In genomic region chr14:21268612-21269251, GRCh38 we compare ENCODE assay signal across 8 cellular contexts. TPM values are rescaled to one million over a fixed set of nuclear protein-coding genes. Genes with fewer than 3 reads are reported as not detected.
DNase-seq lines count a peak whose midpoint lies in the region; ATAC-seq, FAIRE-seq and TF ChIP-seq lines count a peak whose summit lies in the region.

No MANE protein-coding gene starts in this region.

- H3K79me2 ChIP-seq in H1 (ENCODE audit: control insufficient read depth in 1 of 2, insufficient read depth in 2 of 2, low read length in 2 of 2): peaks cover 48 to 56% of the 10 kb centered on the region in 2 experiments

- no peak for TF ChIP-seq CTCF in H1 (IDR thresholded peaks at IDR 0.05; ENCODE audit: control extremely low read depth in 1 of 3, insufficient read depth in 1 of 3, low read depth in 1 of 3, low read length in 3 of 3)

- H3K4me3 ChIP-seq in H1 (ENCODE audit: extremely low read depth in 1 of 4, insufficient read depth in 2 of 4, low read depth in 3 of 4, low read length in 4 of 4) (peak overlapping the region; percentile 81 to 100 (median 100)), muscle layer of duodenum (ENCODE audit: low read depth in 1 of 2, low read length in 2 of 2) (peak overlapping the region; percentile 95 to 98)

- H3K4me3 Mint-ChIP-seq in T-helper 1 cell treated with Interleukin-12 subunit alpha and Interleukin-12 subunit beta and Interleukin-4 antibody, amounts not matched to agents 30 μg/mL and 1 μg/mL, for 36 hours: peak overlapping the region; percentile 100

- H3K27ac ChIP-seq in H1 (ENCODE audit: low read depth, low read length) (peak overlapping the region; percentile 99), muscle layer of duodenum (ENCODE audit: low read length) (peak overlapping the region; percentile 99)

- H3K9me3 Mint-ChIP-seq in T-helper 1 cell treated with Interleukin-12 subunit alpha and Interleukin-12 subunit beta and Interleukin-4 antibody, amounts not matched to agents 30 μg/mL and 1 μg/mL, for 36 hours: no peaks in the 10 kb centered on the region

- H2BK15ac ChIP-seq in H1 (ENCODE audit: low read length): no peak overlapping the region

- peak overlapping the region; percentile 84 for H4K91ac ChIP-seq in H1 (replicated peaks; ENCODE audit: insufficient read length, low read length)

- POLR2A ChIA-PET in H1 (lab: Charles Lee; ENCODE audit: partially characterized antibody): interaction anchor here (0.9 to 17.3 kb wide), 9 partner anchors 9 to 71 kb away, joined by 4 to 836 read pairs (median 9); no protein-coding TSS in a partner anchor

- H3K36me3 ChIP-seq in H1 (ENCODE audit: control insufficient read depth in 2 of 4, insufficient read depth in 4 of 4, low read length in 3 of 4) (peaks cover 14 to 50% (median 33%) of the 10 kb centered on the region in 4 experiments), muscle layer of duodenum (ENCODE audit: control insufficient read depth in 1 of 2, insufficient read depth in 2 of 2, low read length in 2 of 2) (peaks cover 16 to 27% of the 10 kb centered on the region in 2 donors)

- TF ChIP-seq RAD21 in H1 (IDR thresholded peaks at IDR 0.05 in 1 of 2, conservative IDR thresholded peaks at IDR 0.05 in 1 of 2; ENCODE audit: low read depth in 2 of 2, low read length in 2 of 2): no peak

- H3K4me1 ChIP-seq in H1 (replicated peaks in 1 of 4; ENCODE audit: control insufficient read depth in 3 of 4, insufficient read depth in 4 of 4, low read length in 3 of 4) (peaks cover 2 to 9% (median 3%) of the 10 kb centered on the region in 4 experiments; a peak in 5 of 7 replicates), muscle layer of duodenum (ENCODE audit: control insufficient read depth in 1 of 2, insufficient read depth in 2 of 2, low read length in 2 of 2) (peaks cover 16 to 42% of the 10 kb centered on the region in 2 donors)

- H3K18ac ChIP-seq in H1 (ENCODE audit: extremely low read depth, low read length): peak overlapping the region; percentile 39

- peak overlapping the region; percentile 66 to 83 for H3K4me2 ChIP-seq in H1 (ENCODE audit: insufficient read depth in 1 of 2, low read depth in 2 of 2, low read length in 2 of 2)

- DNase-seq in DMS 273 (lab: John Stamatoyannopoulos, UW; ENCODE audit: unreplicated experiment): peak; percentile 81
- DNase-seq in DMS 273 treated with DMSO at 0.1 percent for 48 hours (lab: John Stamatoyannopoulos, UW): no peak
- DNase-seq in M059J (ENCODE audit: low read depth): peak; percentile 56
- DNase-seq in H1 (ENCODE audit: low read depth in 1 of 2, low spot score in 2 of 2): no peak

- no peak for ATAC-seq in GM19351 (IDR thresholded peaks at IDR 0.05; ENCODE audit: unreplicated experiment)
- no peak for ATAC-seq in GM18861 (IDR thresholded peaks at IDR 0.05; ENCODE audit: unreplicated experiment)

- H3K23ac ChIP-seq in H1 (ENCODE audit: insufficient read length): no peak overlapping the region

- peak overlapping the region; percentile 74 for H3K14ac ChIP-seq in H1 (ENCODE audit: insufficient read length)

- H2BK120ac ChIP-seq in H1 (replicated peaks; ENCODE audit: low read depth, low read length): no peak overlapping the region

- H3K4me1 Mint-ChIP-seq in T-helper 1 cell treated with Interleukin-12 subunit alpha and Interleukin-12 subunit beta and Interleukin-4 antibody, amounts not matched to agents 30 μg/mL and 1 μg/mL, for 36 hours (ENCODE audit: low read depth): peaks cover 41% of the 10 kb centered on the region

- H3K79me1 ChIP-seq in H1 (ENCODE audit: low read depth, low read length): no peaks in the 10 kb centered on the region

- TF ChIP-seq POLR2A in H1 (IDR thresholded peaks at IDR 0.05; ENCODE audit: control extremely low read depth in 1 of 2, low read depth in 2 of 2, low read length in 2 of 2): no peak; a peak in 1 of 3 replicates

- peak overlapping the region; percentile 0 for H3K4ac ChIP-seq in H1 (replicated peaks; ENCODE audit: insufficient read length, low read depth, low read length)

- no peak overlapping the region for H2BK20ac ChIP-seq in H1 (ENCODE audit: low read length)

- H2BK12ac ChIP-seq in H1 (ENCODE audit: low read depth, low read length): peak overlapping the region; percentile 95; the same call in 1 of the 2 replicates

- CTCF ChIA-PET in H1 (lab: Charles Lee; ENCODE audit: partially characterized antibody): no interaction called here

- H3K27me3 ChIP-seq in H1 (replicated peaks in 1 of 4; ENCODE audit: control insufficient read depth in 3 of 4, extremely low read depth in 1 of 4, insufficient read depth in 3 of 4, low read length in 3 of 4) (no peaks in the 10 kb centered on the region), muscle layer of duodenum (ENCODE audit: low read depth, low read length) (no peaks in the 10 kb centered on the region)

- peak overlapping the region; percentile 99; the same call in 1 of the 2 replicates for H2AK5ac ChIP-seq in H1 (ENCODE audit: low read depth, low read length)

- no peak for FAIRE-seq in H1 (lab: Jason Lieb, UNC)

- H4K8ac ChIP-seq in H1 (ENCODE audit: extremely low read depth, insufficient read depth, low read length): peak overlapping the region; percentile 100; the same call in 1 of the 2 replicates

- H2BK5ac ChIP-seq in H1 (ENCODE audit: low read depth, low read length): peak overlapping the region; percentile 98

- no peaks in the 10 kb centered on the region for H3K27me3 Mint-ChIP-seq in T-helper 1 cell treated with Interleukin-12 subunit alpha and Interleukin-12 subunit beta and Interleukin-4 antibody, amounts not matched to agents 30 μg/mL and 1 μg/mL, for 36 hours (ENCODE audit: low read depth)

- WGBS in H1 (ENCODE audit: extremely low coverage in 1 of 2, insufficient coverage in 1 of 2, insufficient read length in 1 of 2, insufficient replicate concordance in 2 of 2, low coverage in 1 of 2, low lambda C conversion rate in 2 of 2, missing lambda C conversion rate in 1 of 2), 2 experiments: 3% methylated on average over 24 of the region's 24 CpGs; no CpG with 5 or more reads in 1 of the 2 experiments

- peaks cover 28 to 31% of the 10 kb centered on the region in 2 experiments for H4K20me1 ChIP-seq in H1 (replicated peaks in 1 of 2; ENCODE audit: control insufficient read depth in 1 of 2, insufficient read depth in 2 of 2, low read length in 2 of 2)

- H3K56ac ChIP-seq in H1 (replicated peaks; ENCODE audit: insufficient read length, low read depth, low read length): peak overlapping the region; percentile 89

- TF ChIP-seq EP300 in H1 (IDR thresholded peaks at IDR 0.05; ENCODE audit: borderline replicate concordance in 1 of 2, low read depth in 2 of 2, low read length in 2 of 2): no peak

- H3K9ac ChIP-seq in H1 (replicated peaks in 1 of 4; ENCODE audit: extremely low read depth in 1 of 4, low read depth in 3 of 4, low read length in 3 of 4): peak overlapping the region; percentile 95 to 100 (median 100)

- H3K36me3 Mint-ChIP-seq in T-helper 1 cell treated with Interleukin-12 subunit alpha and Interleukin-12 subunit beta and Interleukin-4 antibody, amounts not matched to agents 30 μg/mL and 1 μg/mL, for 36 hours (ENCODE audit: low read depth): peaks cover 41% of the 10 kb centered on the region

- peak overlapping the region; percentile 99 for H3K27ac Mint-ChIP-seq in T-helper 1 cell treated with Interleukin-12 subunit alpha and Interleukin-12 subunit beta and Interleukin-4 antibody, amounts not matched to agents 30 μg/mL and 1 μg/mL, for 36 hours

- no peaks in the 10 kb centered on the region for H3K23me2 ChIP-seq in H1 (ENCODE audit: low read depth, low read length)

- H4K5ac ChIP-seq in H1 (ENCODE audit: insufficient read length, low read depth, low read length): peak overlapping the region; percentile 94

- H2AFZ ChIP-seq in H1 (ENCODE audit: low read length): no peak overlapping the region

- H3K9me3 ChIP-seq in H1 (ENCODE audit: insufficient read depth in 2 of 2, low read depth in 1 of 2, low read length in 1 of 2) (no peaks in the 10 kb centered on the region), muscle layer of duodenum (ENCODE audit: control insufficient read depth in 1 of 2, low read length in 2 of 2) (no peaks in the 10 kb centered on the region)

TF ChIP-seq in H1, 55 proteins besides CTCF, POLR2A, EP300 and RAD21 (continues in another document):
- TF ChIP-seq NANOG (IDR thresholded peaks at IDR 0.05; ENCODE audit: insufficient read depth, low read depth, low read length, poor library complexity, severe bottlenecking) (no peak), EZH2 (IDR thresholded peaks at IDR 0.05; ENCODE audit: low read depth, low read length, severe bottlenecking) (no peak), RNF2 (IDR thresholded peaks at IDR 0.05; ENCODE audit: borderline replicate concordance, low read depth, low read length, missing control alignments, poor library complexity, severe bottlenecking) (no peak), KDM4A (IDR thresholded peaks at IDR 0.05; ENCODE audit: low read depth, low read length, severe bottlenecking) (no peak), FOSL1 (IDR thresholded peaks at IDR 0.05; ENCODE audit: insufficient read depth, low read depth, low read length) (no peak), TAF1 (IDR thresholded peaks at IDR 0.05; ENCODE audit: low read depth, low read length) (no peak), SIRT6 (IDR thresholded peaks at IDR 0.05; ENCODE audit: low read length) (no peak), SP2 (IDR thresholded peaks at IDR 0.05; ENCODE audit: low read length) (no peak), BCL11A (IDR thresholded peaks at IDR 0.05; ENCODE audit: low read depth in 2 of 2, low read length in 2 of 2) (no peak)

RNA-seq across cellular contexts. Expression of gene HNRNPC, which starts 0.5 kb away (rescaled TPM):
- 821 and 1,019 TPM in 2 replicates for total RNA-seq in M059J (2014; rRNA removed; shearing (Covaris generic))
- 1,203 and 1,207 TPM in 2 replicates for total RNA-seq in H1 (2021; fragmentation: NEBNext Ultra II Directional; extraction: Animal tissue kit (Norgen Biotek cat#: 25700))
- 517 and 781 TPM in 2 replicates for polyA plus RNA-seq in H1 (2011; rRNA removed)
- polyA plus RNA-seq in H1 (2011; cell fraction: cytosol; rRNA removed): 991 TPM
- polyA plus RNA-seq in H1 (2011; cell fraction: nucleus; rRNA removed): 525 TPM
- 1,009 to 1,132 TPM (median 1,111 TPM) in 4 replicates for polyA plus RNA-seq in H1 (2012, experiment 1 of 2)
- 778 TPM for polyA plus RNA-seq in H1 (2012, experiment 2 of 2)
- 1,012 TPM for polyA plus RNA-seq in H1 (2013, experiment 1 of 2)
- polyA plus RNA-seq in H1 (2013, experiment 2 of 2): 1,024 TPM
- polyA minus RNA-seq in H1 (2011; rRNA and poly(A)+ RNA removed): 1,077 and 1,234 TPM in 2 replicates
- 399 TPM for polyA minus RNA-seq in H1 (2011; cell fraction: cytosol; rRNA and poly(A)+ RNA removed)
- 779 TPM for polyA minus RNA-seq in H1 (2011; cell fraction: nucleus; rRNA and poly(A)+ RNA removed)

RNA-seq across cellular contexts. Expression of gene RPGRIP1, which starts 11.2 kb away (rescaled TPM):
- not detected in 2 replicates for total RNA-seq in M059J (2014; rRNA removed; shearing (Covaris generic))
- total RNA-seq in H1 (2021; fragmentation: NEBNext Ultra II Directional; extraction: Animal tissue kit (Norgen Biotek cat#: 25700)): 0.63 and 0.65 TPM in 2 replicates
- polyA plus RNA-seq in H1 (2011; rRNA removed): 0.35 and 0.36 TPM in 2 replicates
- 0.72 TPM for polyA plus RNA-seq in H1 (2011; cell fraction: cytosol; rRNA removed)
- polyA plus RNA-seq in H1 (2011; cell fraction: nucleus; rRNA removed): 2.9 TPM
- 0.42 to 1.3 TPM (median 0.80 TPM) in 4 replicates for polyA plus RNA-seq in H1 (2012, experiment 1 of 2)
- polyA plus RNA-seq in H1 (2012, experiment 2 of 2): not detected
- 0.41 TPM for polyA plus RNA-seq in H1 (2013, experiment 1 of 2)
- 0.57 TPM for polyA plus RNA-seq in H1 (2013, experiment 2 of 2)
- 0.39 and 0.73 TPM in 2 replicates for polyA minus RNA-seq in H1 (2011; rRNA and poly(A)+ RNA removed)
- 0.66 TPM for polyA minus RNA-seq in H1 (2011; cell fraction: cytosol; rRNA and poly(A)+ RNA removed)
- polyA minus RNA-seq in H1 (2011; cell fraction: nucleus; rRNA and poly(A)+ RNA removed): 1.4 TPM

Comparison
In these comparisons a context has a peak if more than half of its experiments do, and no peak if none do; other contexts are left out.
1. DNase-seq: peak in DMS 273 (single experiment) and M059J (single experiment); none in DMS 273 treated with DMSO at 0.1 percent for 48 hours (single experiment) and H1 (0 of 2).